In the genomic region with DNA sequence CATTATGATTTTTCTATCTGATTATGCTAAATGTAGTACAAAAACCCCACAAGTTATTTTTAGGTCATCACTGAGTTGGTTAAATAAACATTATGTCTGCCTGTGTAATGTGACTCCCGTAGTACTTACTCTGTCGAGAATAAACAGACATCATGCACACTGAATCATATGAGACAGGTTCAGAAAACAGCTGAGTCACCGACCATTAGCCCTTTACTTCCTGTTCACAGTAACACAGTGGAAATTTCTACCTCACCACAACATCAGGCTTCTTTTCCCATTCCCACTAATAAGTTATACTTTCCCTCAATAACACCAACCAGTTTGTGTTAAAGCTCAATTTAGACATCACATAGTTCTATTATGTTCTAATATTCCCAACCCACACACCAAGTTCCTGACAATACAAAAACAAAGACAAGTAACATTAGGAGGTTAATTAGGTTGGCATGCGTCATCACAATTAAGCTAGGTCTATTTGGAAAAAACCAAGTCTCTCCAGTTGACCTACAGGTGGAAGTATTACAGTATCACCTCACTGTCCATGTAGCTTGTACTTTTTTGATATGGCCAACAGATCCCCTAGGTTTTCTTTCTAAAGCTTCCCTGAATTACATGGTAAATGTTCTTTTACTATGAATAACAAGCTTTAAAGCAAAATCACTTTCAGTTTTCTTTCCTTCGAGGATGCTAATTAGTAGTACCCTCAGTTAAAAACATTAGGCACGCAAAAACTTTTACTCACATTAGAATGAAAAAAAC, we compare ENCODE assay signal across 8 cellular contexts.
DNase-seq lines count a peak whose midpoint lies in the region; ATAC-seq and TF ChIP-seq lines count a peak whose summit lies in the region.

No MANE protein-coding gene starts in this region.

- H4K91ac ChIP-seq in neuronal stem cell (ENCODE audit: low read depth, low read length, poor library complexity), result no peak overlapping the region

- H3K36me3 ChIP-seq in ovary, result no peaks in the 10 kb centered on the region
- H3K36me3 ChIP-seq in neuronal stem cell (replicated peaks in 1 of 2; ENCODE audit: control insufficient read depth in 2 of 2, insufficient read depth in 2 of 2, low read length in 2 of 2), result peaks cover 0 to 3% of the 10 kb centered on the region in 2 donors

- H4K8ac ChIP-seq in neuronal stem cell (ENCODE audit: low read depth, low read length), result no peak overlapping the region

- 24 to 28% (median 25%) methylated on average over 6 of the region's 6 CpGs for WGBS in ovary, 3 donors
- no CpG with 5 or more reads among the region's 6 CpGs for WGBS in neuronal stem cell (ENCODE audit: extremely low coverage in 2 of 2, insufficient read length in 2 of 2, insufficient replicate concordance in 1 of 2), 2 donors

- peak overlapping the region in 1 of 2 donors; percentile 57 for H3K27ac ChIP-seq in ovary
- no peak overlapping the region for H3K27ac ChIP-seq in neuronal stem cell (replicated peaks; ENCODE audit: low read length)

- peak; percentile 25 for TF ChIP-seq POLR2A in ovary (IDR thresholded peaks at IDR 0.05)

- peak; percentile 87 for ATAC-seq in HG03457 (IDR thresholded peaks at IDR 0.05; ENCODE audit: unreplicated experiment)
- ATAC-seq in activated CD8-positive, alpha-beta T cell treated with anti-CD3 and anti-CD28 coated beads, Interleukin-2, amount 10 ng/mL, durations not matched to agents 7 days and 5 days, result peak; percentile 93

- no peak overlapping the region for H3K18ac ChIP-seq in neuronal stem cell (ENCODE audit: low read length)

- H3K4me3 ChIP-seq in fibroblast of villous mesenchyme (ENCODE audit: low read depth, low read length) (peak overlapping the region; percentile 14), ovary (peak overlapping the region; percentile 13), neuronal stem cell (ENCODE audit: low read length in 2 of 2) (no peak overlapping the region)

- H3K27me3 ChIP-seq in ovary (no peaks in the 10 kb centered on the region), neuronal stem cell (ENCODE audit: control insufficient read depth in 3 of 3, insufficient read depth in 3 of 3, low read depth in 1 of 3, low read length in 3 of 3) (no peaks in the 10 kb centered on the region)

- peak overlapping the region; percentile 58 for H3K4me3 Mint-ChIP-seq in Calu3 (ENCODE audit: low read depth, unreplicated experiment)
- peak overlapping the region; percentile 55 for H3K4me3 Mint-ChIP-seq in activated CD8-positive, alpha-beta T cell treated with anti-CD3 and anti-CD28 coated beads, Interleukin-2, amount 10 ng/mL, durations not matched to agents 7 days and 5 days

- no peak overlapping the region for H3K4ac ChIP-seq in neuronal stem cell (ENCODE audit: low read length)

- intact Hi-C loops in Calu3 (cut with micrococcal nuclease; ENCODE audit: unreplicated experiment) (no loop called here), ovary (cut with DNase I) (no loop called here)

- no peak overlapping the region for H2AFZ ChIP-seq in neuronal stem cell (ENCODE audit: low read length)

- BruUV-seq in Calu3 (replicated peaks; lab: Mats Ljungman, UMichigan), result TSS peak; percentile 55

- H3K4me1 Mint-ChIP-seq in Calu3 (ENCODE audit: low read depth, unreplicated experiment), result peaks cover 9% of the 10 kb centered on the region
- peaks cover 14% of the 10 kb centered on the region for H3K4me1 Mint-ChIP-seq in activated CD8-positive, alpha-beta T cell treated with anti-CD3 and anti-CD28 coated beads, Interleukin-2, amount 10 ng/mL, durations not matched to agents 7 days and 5 days (ENCODE audit: low read depth)

- H3K9me3 ChIP-seq in ovary, result no peaks in the 10 kb centered on the region
- peaks cover 3 to 15% of the 10 kb centered on the region in 2 donors for H3K9me3 ChIP-seq in neuronal stem cell (replicated peaks in 1 of 2; ENCODE audit: control insufficient read depth in 2 of 2, insufficient read depth in 1 of 2, low read depth in 1 of 2, low read length in 2 of 2)

- no peak overlapping the region for H2BK120ac ChIP-seq in neuronal stem cell (ENCODE audit: low read depth, low read length)

- H3K23ac ChIP-seq in neuronal stem cell (ENCODE audit: low read depth, low read length, poor library complexity), result no peak overlapping the region

- H3K79me1 ChIP-seq in neuronal stem cell (ENCODE audit: low read depth, low read length), result no peaks in the 10 kb centered on the region

- POLR2A ChIA-PET in activated CD8-positive, alpha-beta T cell treated with anti-CD3 and anti-CD28 coated beads, Interleukin-2, amount 10 ng/mL, durations not matched to agents 7 days and 5 days (lab: Charles Lee), result interaction anchor here (0.7 kb wide), 1 partner anchor 236 kb away, joined by 3 read pairs; a partner anchor contains a TSS

- no peak overlapping the region for H3K14ac ChIP-seq in neuronal stem cell (ENCODE audit: low read length)

- H2BK15ac ChIP-seq in neuronal stem cell (ENCODE audit: low read length), result no peak overlapping the region

- H3K4me2 ChIP-seq in neuronal stem cell (ENCODE audit: insufficient read depth, low read length, poor library complexity, severe bottlenecking), result no peak overlapping the region

- H3K27me3 Mint-ChIP-seq in Calu3 (ENCODE audit: unreplicated experiment), result no peaks in the 10 kb centered on the region
- no peaks in the 10 kb centered on the region for H3K27me3 Mint-ChIP-seq in activated CD8-positive, alpha-beta T cell treated with anti-CD3 and anti-CD28 coated beads, Interleukin-2, amount 10 ng/mL, durations not matched to agents 7 days and 5 days (ENCODE audit: low read depth)

- peak overlapping the region; percentile 98 for H3K27ac Mint-ChIP-seq in Calu3 (ENCODE audit: unreplicated experiment)
- peak overlapping the region; percentile 86 for H3K27ac Mint-ChIP-seq in activated CD8-positive, alpha-beta T cell treated with anti-CD3 and anti-CD28 coated beads, Interleukin-2, amount 10 ng/mL, durations not matched to agents 7 days and 5 days

- no peak overlapping the region for H2BK12ac ChIP-seq in neuronal stem cell (ENCODE audit: low read length)

- H3K9ac ChIP-seq in neuronal stem cell (ENCODE audit: low read depth, low read length, poor library complexity), result no peak overlapping the region

- no peak overlapping the region for H2AK5ac ChIP-seq in neuronal stem cell (ENCODE audit: low read depth, low read length)

- no peak for TF ChIP-seq EP300 in ovary (IDR thresholded peaks at IDR 0.05)

- H3K4me1 ChIP-seq in ovary (ENCODE audit: insufficient read depth) (peaks cover 9% of the 10 kb centered on the region), neuronal stem cell (ENCODE audit: control insufficient read depth in 2 of 2, insufficient read depth in 1 of 2, low read depth in 1 of 2, low read length in 2 of 2) (no peaks in the 10 kb centered on the region)

- H2BK5ac ChIP-seq in neuronal stem cell (ENCODE audit: low read length), result no peak overlapping the region

- CTCF ChIA-PET in Calu3 (lab: Charles Lee), result interaction anchor here (0.7 kb wide), 1 partner anchor 25 kb away, joined by 6 read pairs; no protein-coding TSS in a partner anchor
- CTCF ChIA-PET in activated CD8-positive, alpha-beta T cell treated with anti-CD3 and anti-CD28 coated beads, Interleukin-2, amount 10 ng/mL, durations not matched to agents 7 days and 5 days (lab: Charles Lee), result interaction anchor here (0.7 to 1.5 kb wide), 4 partner anchors 9 to 173 kb away, joined by 3 to 8 read pairs (median 3); no protein-coding TSS in a partner anchor

- peak; percentile 51 for DNase-seq in Calu3
- DNase-seq in GM19240 (ENCODE audit: insufficient read length, low spot score), result peak; percentile 13
- DNase-seq in NCI-H345 (lab: John Stamatoyannopoulos, UW), result peak; percentile 88
- peak; percentile 50 for DNase-seq in activated CD8-positive, alpha-beta T cell treated with anti-CD3 and anti-CD28 coated beads, Interleukin-2, amount 10 ng/mL, durations not matched to agents 7 days and 5 days
- DNase-seq in fibroblast of villous mesenchyme (ENCODE audit: low read depth), result peak; percentile 99
- DNase-seq in ovary, result peak in 2 of 5 donors; percentile 37 to 59
- no peak for DNase-seq in neuronal stem cell (ENCODE audit: low spot score)

- H3K9me3 Mint-ChIP-seq in Calu3 (ENCODE audit: low read depth, unreplicated experiment), result no peaks in the 10 kb centered on the region
- H3K9me3 Mint-ChIP-seq in activated CD8-positive, alpha-beta T cell treated with anti-CD3 and anti-CD28 coated beads, Interleukin-2, amount 10 ng/mL, durations not matched to agents 7 days and 5 days (ENCODE audit: insufficient read depth), result no peaks in the 10 kb centered on the region

- H3K36me3 Mint-ChIP-seq in Calu3 (ENCODE audit: insufficient read depth, unreplicated experiment), result peaks cover 5% of the 10 kb centered on the region
- H3K36me3 Mint-ChIP-seq in activated CD8-positive, alpha-beta T cell treated with anti-CD3 and anti-CD28 coated beads, Interleukin-2, amount 10 ng/mL, durations not matched to agents 7 days and 5 days (ENCODE audit: low read depth), result peaks cover 20% of the 10 kb centered on the region

- TF ChIP-seq CTCF in Calu3 (IDR thresholded peaks at IDR 0.05; ENCODE audit: unreplicated experiment), result no peak
- no peak for TF ChIP-seq CTCF in fibroblast of villous mesenchyme (IDR thresholded peaks at IDR 0.05; ENCODE audit: insufficient read depth, low read depth, low read length)
- no peak for TF ChIP-seq CTCF in ovary (IDR thresholded peaks at IDR 0.05)

Comparison
In these comparisons a context has a peak if more than half of its experiments do, and no peak if none do; other contexts are left out.
1. H3K4me3 ChIP-seq: peak in fibroblast of villous mesenchyme (single experiment) and ovary (single experiment); none in neuronal stem cell (0 of 2).